32 cellular contexts compared by ENCODE assay signal in genomic region chr2:204321027-204321800, GRCh38.
DNase-seq lines count a peak whose midpoint lies in the region; ATAC-seq, FAIRE-seq and TF ChIP-seq lines count a peak whose summit lies in the region.
"Had no signal": no experiment of that assay in that cellular context is flagged by ENCODE, and none has a peak within 500 bp of the region (broad histone marks: within the 10 kb centered on the region; RNA-seq: fewer than 3 reads in every experiment).

No MANE protein-coding gene starts in this region.

- no peak overlapping the region for H3K4me3 Mint-ChIP-seq in CD4-positive, alpha-beta T cell
- H3K4me3 Mint-ChIP-seq: activated CD8-positive, alpha-beta memory T cell treated with anti-CD3 and anti-CD28 coated beads, Interleukin-2, amount 10 ng/mL, durations not matched to agents 7 days and 5 days; endodermal cell; H9; naive B cell; stimulated activated naive CD8-positive, alpha-beta T cell treated with anti-CD3 and anti-CD28 coated beads, Interleukin-15, Interleukin-2, amounts not matched to agents 100 ng/mL and 50 ng/mL, for 24 hours; type B pancreatic cell; WTC11 had no signal

- TF ChIP-seq CTCF in heart right ventricle (IDR thresholded peaks at IDR 0.05) = no peak
- TF ChIP-seq CTCF in H1 (IDR thresholded peaks at IDR 0.05; ENCODE audit: control extremely low read depth in 1 of 3, insufficient read depth in 1 of 3, low read depth in 1 of 3, low read length in 3 of 3) = no peak
- no peak for TF ChIP-seq CTCF in osteoblast (IDR thresholded peaks at IDR 0.05; ENCODE audit: extremely low read depth, low read depth, low read length)
- no peak for TF ChIP-seq CTCF in CD4-positive, alpha-beta T cell (IDR thresholded peaks at IDR 0.05)

- no peaks in the 10 kb centered on the region for H3K9me3 Mint-ChIP-seq in CD4-positive, alpha-beta T cell
- H3K9me3 Mint-ChIP-seq: endodermal cell; naive B cell; stimulated activated naive CD8-positive, alpha-beta T cell treated with anti-CD3 and anti-CD28 coated beads, Interleukin-15, Interleukin-2, amounts not matched to agents 100 ng/mL and 50 ng/mL, for 24 hours; type B pancreatic cell had no signal

- FAIRE-seq in H1 (lab: Jason Lieb, UNC) = no peak
- FAIRE-seq: GM12878, pancreas had no signal

- 0 out of 2 replicates have a peak overlapping the region, but pooled peaks have one; percentile 23 for H2BK12ac ChIP-seq in H1 (ENCODE audit: low read depth, low read length)

- H3K27me3 Mint-ChIP-seq in CD4-positive, alpha-beta T cell = peaks cover 28% of the 10 kb centered on the region

- TF ChIP-seq EP300 in H1 (IDR thresholded peaks at IDR 0.05; ENCODE audit: borderline replicate concordance in 1 of 2, low read depth in 2 of 2, low read length in 2 of 2) = no peak

- DNase-seq in heart right ventricle (no peak), Right ventricle myocardium inferior (ENCODE audit: missing footprints) (no peak), H1 (ENCODE audit: low read depth in 1 of 2, low spot score in 2 of 2) (no peak), osteoblast (ENCODE audit: insufficient read length, low spot score, missing footprints) (peak; percentile 61), HCEC 1CT (no peak), KBM-7 (no peak)
- no peak for DNase-seq in CD4-positive, alpha-beta T cell
- DNase-seq: ACHN; activated CD4-positive, alpha-beta T cell treated with anti-CD3 and anti-CD28 coated beads, Interleukin-2, amount 50 U/mL, for 1 hour; activated CD8-positive, alpha-beta memory T cell treated with anti-CD3 and anti-CD28 coated beads, Interleukin-2, amount 10 ng/mL, durations not matched to agents 7 days and 5 days; activated naive CD4-positive, alpha-beta T cell treated with anti-CD3 and anti-CD28 coated beads, Interleukin-2, amount 50 U/mL, for 16 hours; amygdala; COR-L47; DND-41; endodermal cell; H9; naive B cell; NCI-H1417; NCI-H2081 treated with DMSO at 0.1 percent for 48 hours; NCI-H345; OCI-M1; pancreas; SHP77; stimulated activated CD4-positive, alpha-beta T cell treated with anti-CD3 and anti-CD28 coated beads, Interleukin-15, amount 100 ng/mL, for 24 hours; SW 1271; T1000 had no signal

- in situ Hi-C loops in KBM-7 (cut with MboI; ENCODE audit: low pct_unique_long_range_greater_than_20kb, low sequenced_read_pairs) = no loop called here

- H3K27me3 ChIP-seq in heart right ventricle (peaks cover 0 to 6% (median 0%) of the 10 kb centered on the region in 7 donors), H1 (replicated peaks in 1 of 4; ENCODE audit: control insufficient read depth in 3 of 4, extremely low read depth in 1 of 4, insufficient read depth in 3 of 4, low read length in 3 of 4) (no peaks in the 10 kb centered on the region), osteoblast (ENCODE audit: insufficient read depth, low read length) (no peaks in the 10 kb centered on the region)
- peaks cover 5% of the 10 kb centered on the region for H3K27me3 ChIP-seq in CD4-positive, alpha-beta T cell (ENCODE audit: control insufficient read depth, insufficient read depth, low read length)
- H3K27me3 ChIP-seq: cardiac muscle cell, pancreas had no signal

- H3K9ac ChIP-seq in H1 (replicated peaks in 1 of 4; ENCODE audit: extremely low read depth in 1 of 4, low read depth in 3 of 4, low read length in 3 of 4) = no peak overlapping the region

- POLR2A ChIA-PET in H1 (lab: Charles Lee; ENCODE audit: partially characterized antibody) = no interaction called here
- POLR2A ChIA-PET in CD4-positive, alpha-beta T cell (lab: Charles Lee) = no interaction called here

- no peak overlapping the region; the same call in 1 of the 2 replicates for H2BK5ac ChIP-seq in H1 (ENCODE audit: low read depth, low read length)

- WGBS in heart right ventricle, 2 donors = 66 to 68% methylated on average over 10 of the region's 10 CpGs
- whole genome bisulfite sequencing in H1 (ENCODE audit: extremely low coverage in 1 of 2, insufficient coverage in 1 of 2, insufficient read length in 1 of 2, insufficient replicate concordance in 2 of 2, low coverage in 1 of 2, low lambda C conversion rate in 2 of 2, missing lambda C conversion rate in 1 of 2), 2 experiments = 95% methylated on average over 10 of the region's 10 CpGs; no CpG with 5 or more reads in 1 of the 2 experiments

- H3K14ac ChIP-seq in H1 (ENCODE audit: insufficient read length) = no peak overlapping the region

- H2BK120ac ChIP-seq in H1 (replicated peaks; ENCODE audit: low read depth, low read length) = no peak overlapping the region

- no peaks in the 10 kb centered on the region for H4K20me1 ChIP-seq in H1 (replicated peaks in 1 of 2; ENCODE audit: control insufficient read depth in 1 of 2, insufficient read depth in 2 of 2, low read length in 2 of 2)
- no peaks in the 10 kb centered on the region for H4K20me1 ChIP-seq in osteoblast (ENCODE audit: insufficient read depth, low read length)

- no peak for TF ChIP-seq POLR2A in H1 (IDR thresholded peaks at IDR 0.05; ENCODE audit: control extremely low read depth in 1 of 2, low read depth in 2 of 2, low read length in 2 of 2)

- H4K91ac ChIP-seq in H1 (replicated peaks; ENCODE audit: insufficient read length, low read length) = no peak overlapping the region

- intact Hi-C loops in heart right ventricle (cut with DNase I) (loop anchor here in 9 of 10 donors (5.0 to 10.0 kb wide), 8 partner anchors 176 to 1624 kb away; partner anchors contain the start of genes NRP2 (in 1 of the 9) and PARD3B (in 1 of the 9)), Right ventricle myocardium inferior (cut with DNase I) (loop anchor here (5.0 to 10.0 kb wide), 3 partner anchors 59 to 1604 kb away; no protein-coding TSS in a partner anchor)
- intact Hi-C loops in CD4-positive, alpha-beta T cell (cut with DNase I, micrococcal nuclease) = loop anchor here in 1 of 2 experiments (5.0 to 10.0 kb wide), 2 partner anchors 214 to 1134 kb away; no protein-coding TSS in a partner anchor

- CTCF ChIA-PET in H1 (lab: Charles Lee; ENCODE audit: partially characterized antibody) = interaction anchor here (1.5 to 4.2 kb wide), 2 partner anchors 61 to 204 kb away, joined by 4 to 34 read pairs; no protein-coding TSS in a partner anchor
- CTCF ChIA-PET in CD4-positive, alpha-beta T cell (lab: Charles Lee) = no interaction called here

- no peaks in the 10 kb centered on the region for H3K36me3 Mint-ChIP-seq in CD4-positive, alpha-beta T cell (ENCODE audit: low read depth)
- H3K36me3 Mint-ChIP-seq: activated CD8-positive, alpha-beta memory T cell treated with anti-CD3 and anti-CD28 coated beads, Interleukin-2, amount 10 ng/mL, durations not matched to agents 7 days and 5 days; naive B cell; type B pancreatic cell; WTC11 had no signal

- H2AK5ac ChIP-seq in H1 (ENCODE audit: low read depth, low read length) = no peak overlapping the region

- ATAC-seq in heart right ventricle = peak in 5 of 8 donors; percentile 12 to 35 (median 14)
- ATAC-seq in Right ventricle myocardium inferior = no peak
- no peak for ATAC-seq in HG02970 (IDR thresholded peaks at IDR 0.05; ENCODE audit: low FRiP score, unreplicated experiment)
- no peak for ATAC-seq in CD4-positive, alpha-beta T cell (ENCODE audit: poor library complexity)
- ATAC-seq: activated CD8-positive, alpha-beta memory T cell treated with anti-CD3 and anti-CD28 coated beads, Interleukin-2, amount 10 ng/mL, durations not matched to agents 7 days and 5 days; GM12878; WTC11 had no signal

- H2AFZ ChIP-seq in H1 (ENCODE audit: low read length) (no peak overlapping the region), osteoblast (ENCODE audit: low read length) (no peak overlapping the region)

- no peak overlapping the region for H3K4ac ChIP-seq in H1 (replicated peaks; ENCODE audit: insufficient read length, low read depth, low read length)

- H3K56ac ChIP-seq in H1 (replicated peaks; ENCODE audit: insufficient read length, low read depth, low read length) = no peak overlapping the region

- H3K27ac Mint-ChIP-seq in CD4-positive, alpha-beta T cell = no peak overlapping the region
- H3K27ac Mint-ChIP-seq: activated CD8-positive, alpha-beta memory T cell treated with anti-CD3 and anti-CD28 coated beads, Interleukin-2, amount 10 ng/mL, durations not matched to agents 7 days and 5 days; endodermal cell; stimulated activated naive CD8-positive, alpha-beta T cell treated with anti-CD3 and anti-CD28 coated beads, Interleukin-15, Interleukin-2, amounts not matched to agents 100 ng/mL and 50 ng/mL, for 24 hours; WTC11 had no signal

- H3K4me3 ChIP-seq in heart right ventricle (no peak overlapping the region), H1 (ENCODE audit: extremely low read depth in 1 of 4, insufficient read depth in 2 of 4, low read depth in 3 of 4, low read length in 4 of 4) (no peak overlapping the region), osteoblast (ENCODE audit: insufficient read depth, low read length) (no peak overlapping the region)
- H3K4me3 ChIP-seq: cardiac muscle cell, GM12878, pancreas had no signal

- TF ChIP-seq RAD21 in H1 (IDR thresholded peaks at IDR 0.05 in 1 of 2, conservative IDR thresholded peaks at IDR 0.05 in 1 of 2; ENCODE audit: low read depth in 2 of 2, low read length in 2 of 2) = no peak

- H4K5ac ChIP-seq in H1 (ENCODE audit: insufficient read length, low read depth, low read length) = no peak overlapping the region

- 0 out of 2 replicates have a peak overlapping the region, but pooled peaks have one; percentile 18 for H2BK15ac ChIP-seq in H1 (ENCODE audit: low read length)

- no peaks in the 10 kb centered on the region for H3K79me1 ChIP-seq in H1 (ENCODE audit: low read depth, low read length)

- H3K36me3 ChIP-seq in heart right ventricle (no peaks in the 10 kb centered on the region), H1 (ENCODE audit: control insufficient read depth in 2 of 4, insufficient read depth in 4 of 4, low read length in 3 of 4) (no peaks in the 10 kb centered on the region), osteoblast (ENCODE audit: insufficient read depth, low read length) (no peaks in the 10 kb centered on the region)
- H3K36me3 ChIP-seq: cardiac muscle cell, pancreas had no signal

- no peak overlapping the region for H2BK20ac ChIP-seq in H1 (ENCODE audit: low read length)

- H3K27ac ChIP-seq in heart right ventricle (peak overlapping the region in 8 of 10 donors; percentile 42 to 83 (median 61)), H1 (ENCODE audit: low read depth, low read length) (no peak overlapping the region), osteoblast (ENCODE audit: low read depth, low read length) (no peak overlapping the region)
- no peak overlapping the region for H3K27ac ChIP-seq in CD4-positive, alpha-beta T cell (ENCODE audit: low read depth, low read length)
- H3K27ac ChIP-seq: cardiac muscle cell, pancreas had no signal

- H3K4me1 ChIP-seq in heart right ventricle (peaks cover 0 to 35% (median 5%) of the 10 kb centered on the region in 9 donors), H1 (replicated peaks in 1 of 4; ENCODE audit: control insufficient read depth in 3 of 4, insufficient read depth in 4 of 4, low read length in 3 of 4) (peaks cover 0 to 3% (median 0%) of the 10 kb centered on the region in 4 experiments; a peak in 2 of 7 replicates), osteoblast (ENCODE audit: insufficient read depth, low read length) (no peaks in the 10 kb centered on the region)
- H3K4me1 ChIP-seq: pancreas had no signal

- H3K18ac ChIP-seq in H1 (ENCODE audit: extremely low read depth, low read length) = no peak overlapping the region

- H3K4me2 ChIP-seq in H1 (ENCODE audit: insufficient read depth in 1 of 2, low read depth in 2 of 2, low read length in 2 of 2) = no peak overlapping the region
- no peak overlapping the region for H3K4me2 ChIP-seq in osteoblast (ENCODE audit: insufficient read depth, low read length)

- H3K23me2 ChIP-seq in H1 (ENCODE audit: low read depth, low read length) = no peaks in the 10 kb centered on the region

- H3K9me3 ChIP-seq in heart right ventricle (no peaks in the 10 kb centered on the region), H1 (ENCODE audit: insufficient read depth in 2 of 2, low read depth in 1 of 2, low read length in 1 of 2) (no peaks in the 10 kb centered on the region), osteoblast (ENCODE audit: low read depth, low read length) (no peaks in the 10 kb centered on the region)
- no peaks in the 10 kb centered on the region for H3K9me3 ChIP-seq in CD4-positive, alpha-beta T cell (ENCODE audit: control insufficient read depth, low read length)
- H3K9me3 ChIP-seq: pancreas had no signal

- no peaks in the 10 kb centered on the region for H3K79me2 ChIP-seq in H1 (ENCODE audit: control insufficient read depth in 1 of 2, insufficient read depth in 2 of 2, low read length in 2 of 2)
- no peaks in the 10 kb centered on the region for H3K79me2 ChIP-seq in osteoblast (ENCODE audit: insufficient read depth, low read length)

- H3K23ac ChIP-seq in H1 (ENCODE audit: insufficient read length) = no peak overlapping the region

- no peak overlapping the region for H4K8ac ChIP-seq in H1 (ENCODE audit: extremely low read depth, insufficient read depth, low read length)

- no peaks in the 10 kb centered on the region for H3K4me1 Mint-ChIP-seq in CD4-positive, alpha-beta T cell (ENCODE audit: low read depth)

Comparison
In these comparisons a context has a peak if more than half of its experiments do, and no peak if none do; other contexts are left out.
1. ATAC-seq: peak in heart right ventricle (5 of 8); none in Right ventricle myocardium inferior (single experiment), HG02970 (single experiment) and CD4-positive, alpha-beta T cell (single experiment).
2. H3K27ac ChIP-seq: peak in heart right ventricle (8 of 10); none in H1 (single experiment), osteoblast (single experiment) and CD4-positive, alpha-beta T cell (single experiment).